Comparison of ENCODE assay signal across 23 cellular contexts in the genomic region with DNA sequence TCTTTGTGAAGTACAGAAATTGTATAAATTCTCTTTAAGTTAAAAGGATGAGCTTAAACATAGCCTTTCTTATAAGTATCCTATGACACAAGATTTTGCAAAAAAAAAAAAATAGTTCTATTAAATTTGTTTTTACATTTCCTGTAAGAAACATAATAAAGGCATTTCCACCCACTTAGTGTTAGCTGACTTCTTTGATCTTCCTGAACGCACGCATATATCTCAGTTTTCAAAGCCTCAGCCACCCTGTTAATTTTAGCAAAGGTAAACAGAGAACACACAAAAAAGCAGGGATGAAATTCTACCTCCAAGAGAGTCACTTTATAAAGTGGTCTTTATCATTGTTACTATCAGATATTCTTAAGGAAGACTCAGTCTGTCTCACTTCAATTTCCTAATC.
"Had no signal": no experiment of that assay in that cellular context is flagged by ENCODE, and none has a peak within 500 bp of the region (broad histone marks: within the 10 kb centered on the region; RNA-seq: fewer than 3 reads in every experiment).

No MANE protein-coding gene starts in this region.

- H3K4me3 ChIP-seq: ascending aorta, heart right ventricle, lower lobe of right lung, mucosa of descending colon, spleen, transverse colon had no signal

- H3K27me3 Mint-ChIP-seq: activated CD4-positive, alpha-beta T cell treated with anti-CD3 and anti-CD28 coated beads for 36 hours; activated CD8-positive, alpha-beta memory T cell treated with anti-CD3 and anti-CD28 coated beads, Interleukin-2, amount 10 ng/mL, durations not matched to agents 7 days and 5 days; activated naive CD8-positive, alpha-beta T cell treated with anti-CD3 and anti-CD28 coated beads, Interleukin-2, amount 10 ng/mL, durations not matched to agents 7 days and 5 days; brain had no signal

- H3K4me1 ChIP-seq: foreskin keratinocyte had no signal

- H3K27me3 ChIP-seq: ascending aorta, foreskin keratinocyte, heart right ventricle, spleen, transverse colon had no signal

- ATAC-seq: activated CD4-positive, alpha-beta T cell treated with anti-CD3 and anti-CD28 coated beads for 36 hours; activated CD8-positive, alpha-beta memory T cell treated with anti-CD3 and anti-CD28 coated beads, Interleukin-2, amount 10 ng/mL, durations not matched to agents 7 days and 5 days; esophagus mucosa; foreskin keratinocyte; heart right ventricle; mucosa of descending colon; WTC11 had no signal

- DNase-seq: activated CD4-positive, alpha-beta T cell treated with anti-CD3 and anti-CD28 coated beads for 36 hours; activated CD4-positive, alpha-beta T cell treated with anti-CD3 and anti-CD28 coated beads, Interleukin-2, amount 50 U/mL, for 4 hours; activated CD8-positive, alpha-beta memory T cell treated with anti-CD3 and anti-CD28 coated beads, Interleukin-2, amount 10 ng/mL, durations not matched to agents 7 days and 5 days; activated effector memory CD4-positive, alpha-beta T cell treated with Interleukin-2 at 50 U/mL for 16 hours; activated naive CD4-positive, alpha-beta T cell treated with Interleukin-2 at 50 U/mL for 16 hours; activated naive CD8-positive, alpha-beta T cell treated with anti-CD3 and anti-CD28 coated beads, Interleukin-2, amount 10 ng/mL, durations not matched to agents 7 days and 5 days; cortex of kidney; foreskin keratinocyte; heart right ventricle; kidney glomerular epithelial cell; lower lobe of right lung; mucosa of descending colon; posterior cingulate gyrus; SK-N-SH; spleen; stimulated activated naive CD4-positive, alpha-beta T cell treated with Interleukin-2 at 50 U/mL for 16 hours; SW 1271; T-helper 2 cell; transverse colon had no signal

- H3K27ac ChIP-seq: foreskin keratinocyte, heart right ventricle, lower lobe of right lung, spleen had no signal

- H3K9me3 Mint-ChIP-seq: activated naive CD8-positive, alpha-beta T cell treated with anti-CD3 and anti-CD28 coated beads, Interleukin-2, amount 10 ng/mL, durations not matched to agents 7 days and 5 days; brain; WTC11 had no signal

- H3K27ac Mint-ChIP-seq: activated CD8-positive, alpha-beta memory T cell treated with anti-CD3 and anti-CD28 coated beads, Interleukin-2, amount 10 ng/mL, durations not matched to agents 7 days and 5 days; activated naive CD8-positive, alpha-beta T cell treated with anti-CD3 and anti-CD28 coated beads, Interleukin-2, amount 10 ng/mL, durations not matched to agents 7 days and 5 days had no signal

- H3K9me3 ChIP-seq: ascending aorta, heart right ventricle, lower lobe of right lung, mucosa of descending colon, SK-N-SH, spleen, transverse colon had no signal

- H3K4me3 Mint-ChIP-seq: activated CD4-positive, alpha-beta T cell treated with anti-CD3 and anti-CD28 coated beads for 36 hours; activated CD8-positive, alpha-beta memory T cell treated with anti-CD3 and anti-CD28 coated beads, Interleukin-2, amount 10 ng/mL, durations not matched to agents 7 days and 5 days; activated naive CD8-positive, alpha-beta T cell treated with anti-CD3 and anti-CD28 coated beads, Interleukin-2, amount 10 ng/mL, durations not matched to agents 7 days and 5 days; brain; WTC11 had no signal
